Comparison of ENCODE assay signal across 2 cellular contexts in genomic region chr1:230849451-230850194, GRCh38.
TF ChIP-seq lines count a peak whose summit lies in the region.

No MANE protein-coding gene starts in this region.

TF ChIP-seq in HEK293, 187 proteins besides CTCF, POLR2A, EP300 and RAD21 (continued from another document and continues in another):
- TF ChIP-seq PRDM10 (tag by site-specific recombination; IDR thresholded peaks at IDR 0.05) (no peak), ZNF747 (tag by site-specific recombination; IDR thresholded peaks at IDR 0.05) (no peak), ZNF335 (tag by site-specific recombination; conservative IDR thresholded peaks at IDR 0.05) (peak; percentile 51), ZBTB8A (tag by site-specific recombination; IDR thresholded peaks at IDR 0.05) (no peak), YY1 (tag by site-specific recombination; IDR thresholded peaks at IDR 0.05) (no peak), ZNF501 (tag by site-specific recombination; IDR thresholded peaks at IDR 0.05) (no peak), ZNF776 (tag by site-specific recombination; IDR thresholded peaks at IDR 0.05; ENCODE audit: borderline replicate concordance) (no peak), PRDM1 (tag by site-specific recombination; IDR thresholded peaks at IDR 0.05) (no peak), ZNF658 (tag by site-specific recombination; IDR thresholded peaks at IDR 0.05) (no peak), ZNF843 (tag by site-specific recombination; IDR thresholded peaks at IDR 0.05) (peak; percentile 37; the same call in 1 of the 2 replicates), ZNF645 (tag by site-specific recombination; IDR thresholded peaks at IDR 0.05) (no peak), ZNF626 (tag by site-specific recombination; IDR thresholded peaks at IDR 0.05) (no peak), FEZF1 (tag by site-specific recombination; IDR thresholded peaks at IDR 0.05) (peak; percentile 68), ZNF785 (tag by site-specific recombination; IDR thresholded peaks at IDR 0.05) (no peak), MYNN (tag by site-specific recombination; IDR thresholded peaks at IDR 0.05; ENCODE audit: borderline replicate concordance) (no peak), ZBTB48 (tag by site-specific recombination; IDR thresholded peaks at IDR 0.05) (no peak), MEIS1 (CRISPR knock-in tag; IDR thresholded peaks at IDR 0.05; ENCODE audit: borderline replicate concordance) (no peak), GLIS1 (tag by site-specific recombination; IDR thresholded peaks at IDR 0.05) (peak; percentile 78), ZBTB20 (tag by site-specific recombination; IDR thresholded peaks at IDR 0.05) (no peak), ZNF561 (tag by site-specific recombination; IDR thresholded peaks at IDR 0.05; ENCODE audit: borderline replicate concordance) (no peak), ZNF239 (tag by site-specific recombination; IDR thresholded peaks at IDR 0.05) (no peak), SP7 (tag by site-specific recombination; IDR thresholded peaks at IDR 0.05) (no peak), ZXDB (tag by site-specific recombination; IDR thresholded peaks at IDR 0.05) (peak; percentile 37), ZNF169 (tag by site-specific recombination; IDR thresholded peaks at IDR 0.05) (no peak), PRDM6 (tag by site-specific recombination; IDR thresholded peaks at IDR 0.05) (no peak), SCRT2 (tag by site-specific recombination; IDR thresholded peaks at IDR 0.05) (no peak), ZNF211 (tag by site-specific recombination; IDR thresholded peaks at IDR 0.05; ENCODE audit: low read depth) (no peak), KLF7 (tag by site-specific recombination; IDR thresholded peaks at IDR 0.05; ENCODE audit: borderline replicate concordance) (no peak), PATZ1 (tag by site-specific recombination; IDR thresholded peaks at IDR 0.05) (no peak)

TF ChIP-seq in K562, 482 proteins besides CTCF, POLR2A, EP300 and RAD21 (continued from another document):
- TF ChIP-seq ZBTB49 (CRISPR knock-in tag; IDR thresholded peaks at IDR 0.05; ENCODE audit: borderline replicate concordance), result no peak
